Comparison of ENCODE assay signal across 8 cellular contexts in genomic region chr9:128892223-128892892, GRCh38. TPM values are rescaled to one million over a fixed set of nuclear protein-coding genes. Genes with fewer than 3 reads are reported as not detected.
DNase-seq lines count a peak whose midpoint lies in the region; ATAC-seq and TF ChIP-seq lines count a peak whose summit lies in the region.

No MANE protein-coding gene starts in this region.

- H3K79me2 ChIP-seq in HCT116 (ENCODE audit: insufficient read depth, low read length), result peaks cover 6% of the 10 kb centered on the region; the same call in 1 of the 2 replicates

- peaks cover 3 to 21% of the 10 kb centered on the region in 2 experiments; a peak in 3 of 4 replicates for H3K4me1 ChIP-seq in HCT116 (ENCODE audit: control insufficient read depth in 1 of 2, insufficient read depth in 2 of 2, low read length in 2 of 2)
- peaks cover 0 to 78% (median 31%) of the 10 kb centered on the region in 3 donors for H3K4me1 ChIP-seq in gastroesophageal sphincter

- H4K20me1 ChIP-seq in HCT116 (ENCODE audit: insufficient read depth), result no peaks in the 10 kb centered on the region

- ATAC-seq in HCT116, result peak; percentile 73
- peak; percentile 97 for ATAC-seq in activated CD8-positive, alpha-beta T cell treated with anti-CD3 and anti-CD28 coated beads for 36 hours
- peak; percentile 98 for ATAC-seq in gastroesophageal sphincter
- ATAC-seq in HG03571 (IDR thresholded peaks at IDR 0.05; ENCODE audit: unreplicated experiment), result no peak
- no peak for ATAC-seq in GM18873 (IDR thresholded peaks at IDR 0.05; ENCODE audit: low FRiP score, unreplicated experiment)

- H3K9me3 ChIP-seq in HCT116 (ENCODE audit: control insufficient read depth in 1 of 2, insufficient read depth in 1 of 2, low read depth in 1 of 2, low read length in 2 of 2), result no peaks in the 10 kb centered on the region
- no peaks in the 10 kb centered on the region for H3K9me3 ChIP-seq in gastroesophageal sphincter

- no peaks in the 10 kb centered on the region for H3K27me3 Mint-ChIP-seq in activated CD8-positive, alpha-beta T cell treated with anti-CD3 and anti-CD28 coated beads for 36 hours

- peaks cover 23% of the 10 kb centered on the region for H3K36me3 Mint-ChIP-seq in activated CD8-positive, alpha-beta T cell treated with anti-CD3 and anti-CD28 coated beads for 36 hours (ENCODE audit: low read depth)

- H3K27me3 ChIP-seq in HCT116 (ENCODE audit: insufficient read depth, low read length) (no peaks in the 10 kb centered on the region), gastroesophageal sphincter (no peaks in the 10 kb centered on the region)

- H3K4me3 ChIP-seq in HCT116 (replicated peaks in 1 of 2; ENCODE audit: low read depth in 1 of 2, low read length in 2 of 2) (0 out of 4 replicates have a peak overlapping the region, but pooled peaks of 1 of the 2 experiments have one; percentile 2), gastroesophageal sphincter (peak overlapping the region in 1 of 2 donors; percentile 38)

- H3K9ac ChIP-seq in HCT116 (ENCODE audit: low read length), result peak overlapping the region; percentile 27; the same call in 1 of the 2 replicates

- no peak overlapping the region for H2AFZ ChIP-seq in HCT116 (ENCODE audit: low read depth, low read length, poor library complexity, severe bottlenecking)

- H3K4me2 ChIP-seq in HCT116 (ENCODE audit: low read length), result peak overlapping the region; percentile 49

- intact Hi-C loops in HCT116 (cut with micrococcal nuclease) (no loop called here), posterior vena cava (cut with DNase I) (no loop called here)
- intact Hi-C loops in activated CD8-positive, alpha-beta T cell treated with anti-CD3 and anti-CD28 coated beads for 36 hours (cut with micrococcal nuclease), result no loop called here

- WGBS in gastroesophageal sphincter (ENCODE audit: low coverage in 1 of 2), 2 donors, result 8% methylated on average over 2 of the region's 17 CpGs; no CpG with 5 or more reads in 1 of the 2 donors

- TF ChIP-seq POLR2A in HCT116 (IDR thresholded peaks at IDR 0.05; ENCODE audit: borderline replicate concordance, extremely low read depth, insufficient read depth, insufficient read length) (no peak), gastroesophageal sphincter (IDR thresholded peaks at IDR 0.05) (no peak)

- H3K9me3 Mint-ChIP-seq in activated CD8-positive, alpha-beta T cell treated with anti-CD3 and anti-CD28 coated beads for 36 hours, result no peaks in the 10 kb centered on the region

- H3K27ac Mint-ChIP-seq in activated CD8-positive, alpha-beta T cell treated with anti-CD3 and anti-CD28 coated beads for 36 hours, result peak overlapping the region; percentile 25

- RAD21 ChIA-PET in HCT116 (lab: Charles Lee; ENCODE audit: low non-redundant PET in 1 of 2, low total read pairs in 2 of 2, uncharacterized antibody in 2 of 2, unreplicated experiment in 2 of 2), result no interaction called here

- H3K4me3 Mint-ChIP-seq in activated CD8-positive, alpha-beta T cell treated with anti-CD3 and anti-CD28 coated beads for 36 hours, result no peak overlapping the region

- TF ChIP-seq RAD21 in HCT116 (IDR thresholded peaks at IDR 0.05; ENCODE audit: low read depth), result no peak

- H3K4me1 Mint-ChIP-seq in activated CD8-positive, alpha-beta T cell treated with anti-CD3 and anti-CD28 coated beads for 36 hours (ENCODE audit: low read depth), result peaks cover 45% of the 10 kb centered on the region

- no peak for TF ChIP-seq EP300 in gastroesophageal sphincter (IDR thresholded peaks at IDR 0.05)

- TF ChIP-seq CTCF in HCT116 (IDR thresholded peaks at IDR 0.05 in 2 of 3, conservative IDR thresholded peaks at IDR 0.05 in 1 of 3; ENCODE audit: borderline replicate concordance in 1 of 3, insufficient read depth in 1 of 3, low read depth in 2 of 3, low read length in 2 of 3) (no peak), gastroesophageal sphincter (IDR thresholded peaks at IDR 0.05) (no peak)
- no peak for TF ChIP-seq CTCF in activated CD8-positive, alpha-beta T cell treated with anti-CD3 and anti-CD28 coated beads for 36 hours (IDR thresholded peaks at IDR 0.05)

- CTCF ChIA-PET in HCT116 (lab: Charles Lee), result no interaction called here
- CTCF ChIA-PET in activated CD8-positive, alpha-beta T cell treated with anti-CD3 and anti-CD28 coated beads for 36 hours (lab: Charles Lee), result interaction anchor here (1.2 kb wide), 1 partner anchor 15 kb away, joined by 3 read pairs; no protein-coding TSS in a partner anchor

- no peaks in the 10 kb centered on the region for H3K9me2 ChIP-seq in HCT116 (ENCODE audit: insufficient read depth)

- H3K36me3 ChIP-seq in HCT116 (ENCODE audit: control insufficient read depth in 1 of 2, insufficient read depth in 2 of 2, low read length in 2 of 2), result peaks cover 4 to 9% of the 10 kb centered on the region in 2 experiments; a peak in 3 of 4 replicates
- H3K36me3 ChIP-seq in gastroesophageal sphincter, result peaks cover 0 to 58% of the 10 kb centered on the region in 2 donors

- BruUV-seq in HCT116 (replicated peaks; lab: Mats Ljungman, UMichigan), result no TSS peak

- H3K27ac ChIP-seq in HCT116 (ENCODE audit: low read depth, low read length) (peak overlapping the region; percentile 13; the same call in 1 of the 2 replicates), gastroesophageal sphincter (peak overlapping the region; percentile 7 to 89 (median 84))

- POLR2A ChIA-PET in HCT116 (lab: Charles Lee), result no interaction called here
- POLR2A ChIA-PET in activated CD8-positive, alpha-beta T cell treated with anti-CD3 and anti-CD28 coated beads for 36 hours (lab: Charles Lee), result interaction anchor here (1.5 to 1.7 kb wide), 2 partner anchors 10 kb away, joined by 6 read pairs; no protein-coding TSS in a partner anchor

- DNase-seq in HCT116 (ENCODE audit: low read depth, low spot score) (no peak), posterior vena cava (ENCODE audit: low spot score) (peak; percentile 96), NCI-H69 (lab: John Stamatoyannopoulos, UW) (no peak), ecto neural progenitor cell (ENCODE audit: low spot score) (no peak)
- DNase-seq in activated CD8-positive, alpha-beta T cell treated with anti-CD3 and anti-CD28 coated beads for 36 hours, result peak; percentile 58

TF ChIP-seq in HCT116, 20 proteins besides CTCF, POLR2A, EP300 and RAD21:
- TF ChIP-seq POLR2AphosphoS5 (IDR thresholded peaks at IDR 0.05; ENCODE audit: low read depth, low read length) (0 out of 2 replicates have a peak, but pooled peaks have one; percentile 15), SP1 (IDR thresholded peaks at IDR 0.05; ENCODE audit: low read depth) (no peak; the same call in 1 of the 2 replicates)
TF ChIP-seq in HCT116: peak in this region for 1.

RNA-seq across cellular contexts. Expression of gene LRRC8A, which starts 10.4 kb away (rescaled TPM):
- total RNA-seq in HCT116 (2021; ENCODE audit: unreplicated experiment) (22.0 TPM), gastroesophageal sphincter (10 to 100 TPM; 38.1 to 95.1 (median 49.9) TPM), posterior vena cava (10 to 100 TPM; 49.1 to 58.3 TPM)
- 18.5 and 23.4 TPM in 2 replicates for polyA plus RNA-seq in HCT116 (2012)
- 10 to 100 TPM; 15.1 to 16.2 TPM for total RNA-seq in activated CD8-positive, alpha-beta T cell treated with anti-CD3 and anti-CD28 coated beads for 36 hours

RNA-seq across cellular contexts. Expression of gene KYAT1, which starts 10.6 kb away (rescaled TPM):
- 10.1 TPM for total RNA-seq in HCT116 (2021; ENCODE audit: unreplicated experiment)
- 8.2 and 9.5 TPM in 2 replicates for polyA plus RNA-seq in HCT116 (2012)
- 10 to 100 TPM; 17.0 to 18.6 TPM for total RNA-seq in activated CD8-positive, alpha-beta T cell treated with anti-CD3 and anti-CD28 coated beads for 36 hours
- 1 to 10 TPM; 3.4 to 7.9 (median 4.8) TPM for total RNA-seq in gastroesophageal sphincter
- total RNA-seq in posterior vena cava, result 1 to 10 TPM; 5.1 to 5.5 TPM

RNA-seq across cellular contexts. Expression of gene PHYHD1, which starts 28.4 kb away (rescaled TPM):
- total RNA-seq in HCT116 (2021; ENCODE audit: unreplicated experiment), result 0.32 TPM
- 0.21 TPM in 1 of 2 replicates, not detected in the other for polyA plus RNA-seq in HCT116 (2012)
- total RNA-seq in activated CD8-positive, alpha-beta T cell treated with anti-CD3 and anti-CD28 coated beads for 36 hours, result 1 to 10 TPM in 1 of 2 experiments, under 1 TPM in 1; 0.61 to 1.5 TPM
- 10 to 100 TPM in 3 of 4 donors, 1 to 10 TPM in 1; 9.6 to 27.1 (median 25.4) TPM for total RNA-seq in gastroesophageal sphincter
- 10 to 100 TPM; 11.4 to 24.8 TPM for total RNA-seq in posterior vena cava

RNA-seq across cellular contexts. Expression of gene DOLK, which starts 55.0 kb away (rescaled TPM):
- total RNA-seq in HCT116 (2021; ENCODE audit: unreplicated experiment), result 12.0 TPM
- 8.1 and 8.3 TPM in 2 replicates for polyA plus RNA-seq in HCT116 (2012)
- total RNA-seq in activated CD8-positive, alpha-beta T cell treated with anti-CD3 and anti-CD28 coated beads for 36 hours, result 1 to 10 TPM; 5.7 TPM
- 10 to 100 TPM in 3 of 4 donors, 1 to 10 TPM in 1; 9.8 to 17.1 (median 13.0) TPM for total RNA-seq in gastroesophageal sphincter
- total RNA-seq in posterior vena cava, result 1 to 10 TPM; 9.0 to 10.0 TPM

RNA-seq across cellular contexts. Expression of gene NUP188, which starts 55.1 kb away (rescaled TPM):
- total RNA-seq in HCT116 (2021; ENCODE audit: unreplicated experiment), result 115 TPM
- polyA plus RNA-seq in HCT116 (2012), result 85.8 and 86.7 TPM in 2 replicates
- 100 to 1,000 TPM in 1 of 2 experiments, 10 to 100 TPM in 1; 96.2 to 110 TPM for total RNA-seq in activated CD8-positive, alpha-beta T cell treated with anti-CD3 and anti-CD28 coated beads for 36 hours
- total RNA-seq in gastroesophageal sphincter, result 10 to 100 TPM; 18.6 to 32.7 (median 29.1) TPM
- total RNA-seq in posterior vena cava, result 10 to 100 TPM; 33.2 to 34.1 TPM

Comparison
In these comparisons a context has a peak if more than half of its experiments do, and no peak if none do; other contexts are left out.
1. ATAC-seq: peak in HCT116 (single experiment), activated CD8-positive, alpha-beta T cell treated with anti-CD3 and anti-CD28 coated beads for 36 hours (single experiment) and gastroesophageal sphincter (single experiment); none in HG03571 (single experiment) and GM18873 (single experiment).
2. DNase-seq: peak in activated CD8-positive, alpha-beta T cell treated with anti-CD3 and anti-CD28 coated beads for 36 hours (single experiment) and posterior vena cava (single experiment); none in HCT116 (single experiment), NCI-H69 (single experiment) and ecto neural progenitor cell (single experiment).